11 cellular contexts compared by ENCODE assay signal in the genomic region with DNA sequence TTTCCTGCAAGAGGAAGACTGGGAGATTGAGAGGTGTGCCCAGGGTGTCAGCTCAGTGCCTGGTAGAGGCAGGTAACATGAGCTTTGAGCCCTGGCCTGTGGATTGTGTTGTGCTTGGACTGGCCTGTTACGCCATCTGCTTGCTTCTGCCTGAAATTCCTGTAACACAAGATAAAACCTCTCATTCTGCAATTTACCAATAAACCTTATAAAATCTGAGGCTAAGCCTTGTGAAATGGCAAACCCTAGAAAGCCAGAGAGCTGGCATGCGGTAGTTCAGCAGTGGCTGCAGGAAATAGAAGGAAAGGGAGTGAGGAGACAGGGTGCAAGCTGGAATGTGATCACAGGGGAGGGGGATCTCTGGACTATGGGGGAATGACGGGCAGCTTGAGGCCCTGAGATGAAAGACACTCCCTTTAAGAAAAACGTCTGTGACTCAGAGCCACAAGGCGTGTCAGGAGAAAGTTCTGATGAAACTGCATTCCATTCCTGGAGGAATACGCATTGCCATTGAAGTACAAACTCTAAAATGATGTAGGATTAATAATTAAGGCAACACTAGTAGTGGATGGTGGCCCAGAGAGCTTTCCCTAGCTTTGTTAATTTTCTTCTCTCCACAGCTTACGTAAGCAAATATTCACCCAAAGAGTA. TPM values are rescaled to one million over a fixed set of nuclear protein-coding genes. Genes with fewer than 3 reads are reported as not detected.
DNase-seq lines count a peak whose midpoint lies in the region; ATAC-seq and TF ChIP-seq lines count a peak whose summit lies in the region.
"Had no signal": no experiment of that assay in that cellular context is flagged by ENCODE, and none has a peak within 500 bp of the region (broad histone marks: within the 10 kb centered on the region; RNA-seq: fewer than 3 reads in every experiment).

No MANE protein-coding gene starts in this region.

- CTCF ChIA-PET in Calu3 (lab: Charles Lee), result interaction anchor here (0.7 to 1.7 kb wide), 9 partner anchors 9 to 410 kb away, joined by 3 to 9 read pairs (median 4); partner anchors contain the start of gene TFAP2A
- CTCF ChIA-PET in RWPE1 (lab: Yijun Ruan, JAX), result interaction anchor here (0.8 kb wide), 2 partner anchors 20 to 294 kb away, joined by 3 to 5 read pairs; no protein-coding TSS in a partner anchor

- no TSS peak for BruUV-seq in Calu3 (replicated peaks; lab: Mats Ljungman, UMichigan)

- H3K9me3 Mint-ChIP-seq in Calu3 (ENCODE audit: low read depth, unreplicated experiment) (no peaks in the 10 kb centered on the region), osteocyte (ENCODE audit: unreplicated experiment) (no peaks in the 10 kb centered on the region)
- H3K9me3 Mint-ChIP-seq in activated T-helper 17 cell treated with anti-CD3 and anti-CD28 coated beads, Interleukin-2, amount 50 U/mL, for 72 hours, result no peaks in the 10 kb centered on the region
- H3K9me3 Mint-ChIP-seq: activated naive CD8-positive, alpha-beta T cell treated with anti-CD3 and anti-CD28 coated beads, Interleukin-2, amount 10 ng/mL, durations not matched to agents 7 days and 5 days had no signal

- TF ChIP-seq CTCF in Calu3 (IDR thresholded peaks at IDR 0.05; ENCODE audit: unreplicated experiment) (no peak), RWPE1 (conservative IDR thresholded peaks at IDR 0.05; ENCODE audit: low read depth) (peak; percentile 10; the same call in 1 of the 2 replicates), fibroblast of mammary gland (conservative IDR thresholded peaks at IDR 0.05; ENCODE audit: control insufficient read depth, insufficient read depth, low read depth, low read length) (no peak), osteocyte (IDR thresholded peaks at IDR 0.05) (no peak)

- no peaks in the 10 kb centered on the region for H3K27me3 Mint-ChIP-seq in Calu3 (ENCODE audit: unreplicated experiment)
- H3K27me3 Mint-ChIP-seq in osteocyte (ENCODE audit: unreplicated experiment), result no peaks in the 10 kb centered on the region
- H3K27me3 Mint-ChIP-seq in activated T-helper 17 cell treated with anti-CD3 and anti-CD28 coated beads, Interleukin-2, amount 50 U/mL, for 72 hours, result peaks cover 20% of the 10 kb centered on the region

- H3K4me3 Mint-ChIP-seq in Calu3 (ENCODE audit: low read depth, unreplicated experiment), result peak overlapping the region; percentile 63
- no peak overlapping the region for H3K4me3 Mint-ChIP-seq in osteocyte (ENCODE audit: unreplicated experiment)
- no peak overlapping the region for H3K4me3 Mint-ChIP-seq in activated T-helper 17 cell treated with anti-CD3 and anti-CD28 coated beads, Interleukin-2, amount 50 U/mL, for 72 hours
- H3K4me3 Mint-ChIP-seq: activated naive CD8-positive, alpha-beta T cell treated with anti-CD3 and anti-CD28 coated beads, Interleukin-2, amount 10 ng/mL, durations not matched to agents 7 days and 5 days had no signal

- intact Hi-C loops in Calu3 (cut with micrococcal nuclease; ENCODE audit: unreplicated experiment), result no loop called here

- H3K27ac ChIP-seq in RWPE1, result peak overlapping the region; percentile 96
- H3K27ac ChIP-seq: KMS-11 had no signal

- ATAC-seq in GM19455 (IDR thresholded peaks at IDR 0.05; ENCODE audit: unreplicated experiment), result no peak
- no peak for ATAC-seq in activated T-helper 17 cell treated with anti-CD3 and anti-CD28 coated beads, Interleukin-2, amount 50 U/mL, for 72 hours (replicated peaks)

- DNase-seq in Calu3, result peak; percentile 75
- peak; percentile 96 for DNase-seq in RWPE1 (ENCODE audit: low spot score)
- DNase-seq in fibroblast of mammary gland (ENCODE audit: low read depth), result peak; percentile 62
- no peak for DNase-seq in osteocyte (ENCODE audit: extremely low spot score, unreplicated experiment)
- no peak for DNase-seq in NCI-H128 (lab: John Stamatoyannopoulos, UW; ENCODE audit: unreplicated experiment)
- no peak for DNase-seq in central memory CD4-positive, alpha-beta T cell
- DNase-seq: activated CD4-positive, CD25-positive, alpha-beta regulatory T cell; activated naive CD8-positive, alpha-beta T cell treated with anti-CD3 and anti-CD28 coated beads, Interleukin-2, amount 10 ng/mL, durations not matched to agents 7 days and 5 days had no signal

- peak overlapping the region; percentile 87 for H3K27ac Mint-ChIP-seq in Calu3 (ENCODE audit: unreplicated experiment)
- H3K27ac Mint-ChIP-seq in osteocyte (ENCODE audit: unreplicated experiment), result peak overlapping the region; percentile 85
- H3K27ac Mint-ChIP-seq in activated T-helper 17 cell treated with anti-CD3 and anti-CD28 coated beads, Interleukin-2, amount 50 U/mL, for 72 hours, result no peak overlapping the region
- H3K27ac Mint-ChIP-seq: activated naive CD8-positive, alpha-beta T cell treated with anti-CD3 and anti-CD28 coated beads, Interleukin-2, amount 10 ng/mL, durations not matched to agents 7 days and 5 days had no signal

- peaks cover 13% of the 10 kb centered on the region for H3K4me1 Mint-ChIP-seq in Calu3 (ENCODE audit: low read depth, unreplicated experiment)
- H3K4me1 Mint-ChIP-seq in osteocyte (ENCODE audit: unreplicated experiment), result peaks cover 12% of the 10 kb centered on the region
- H3K4me1 Mint-ChIP-seq in activated T-helper 17 cell treated with anti-CD3 and anti-CD28 coated beads, Interleukin-2, amount 50 U/mL, for 72 hours, result no peaks in the 10 kb centered on the region
- H3K4me1 Mint-ChIP-seq: activated naive CD8-positive, alpha-beta T cell treated with anti-CD3 and anti-CD28 coated beads, Interleukin-2, amount 10 ng/mL, durations not matched to agents 7 days and 5 days had no signal

- H3K36me3 Mint-ChIP-seq in Calu3 (ENCODE audit: insufficient read depth, unreplicated experiment) (peaks cover 12% of the 10 kb centered on the region), osteocyte (ENCODE audit: unreplicated experiment) (no peaks in the 10 kb centered on the region)
- no peaks in the 10 kb centered on the region for H3K36me3 Mint-ChIP-seq in activated T-helper 17 cell treated with anti-CD3 and anti-CD28 coated beads, Interleukin-2, amount 50 U/mL, for 72 hours (ENCODE audit: low read depth)
- H3K36me3 Mint-ChIP-seq: activated naive CD8-positive, alpha-beta T cell treated with anti-CD3 and anti-CD28 coated beads, Interleukin-2, amount 10 ng/mL, durations not matched to agents 7 days and 5 days had no signal

- POLR2A ChIA-PET in RWPE1 (lab: Yijun Ruan, JAX; ENCODE audit: low non-redundant PET), result no interaction called here

- H3K4me3 ChIP-seq in fibroblast of mammary gland (ENCODE audit: control insufficient read depth, low read depth, low read length), result no peak overlapping the region

RNA-seq across cellular contexts. Expression of gene TFAP2A, which starts 26.3 kb away (rescaled TPM):
- total RNA-seq in Calu3 (2022), result 74.7 and 77.0 TPM in 2 replicates
- 53.2 and 59.6 TPM in 2 replicates for total RNA-seq in osteocyte
- under 1 TPM in 1 of 2 donors, not detected in 1; 0.52 TPM for total RNA-seq in activated T-helper 17 cell treated with anti-CD3 and anti-CD28 coated beads, Interleukin-2, amount 50 U/mL, for 72 hours
- total RNA-seq: activated naive CD8-positive, alpha-beta T cell treated with anti-CD3 and anti-CD28 coated beads, Interleukin-2, amount 10 ng/mL, durations not matched to agents 7 days and 5 days had no signal

Comparison
In these comparisons a context has a peak if more than half of its experiments do, and no peak if none do; other contexts are left out.
1. DNase-seq: peak in Calu3 (single experiment), RWPE1 (single experiment) and fibroblast of mammary gland (single experiment); none in osteocyte (single experiment), NCI-H128 (single experiment) and central memory CD4-positive, alpha-beta T cell (single experiment).
2. RNA of gene TFAP2A, which starts 26.3 kb away (total RNA-seq): 74.7 to 77.0 TPM in Calu3 and 53.2 to 59.6 TPM in osteocyte; 0.52 TPM in activated T-helper 17 cell treated with anti-CD3 and anti-CD28 coated beads, Interleukin-2, amount 50 U/mL, for 72 hours; every median in the first group is over 10 times any median in the second.